Comparison of ENCODE assay signal across 9 cellular contexts in genomic region chr17:74742153-74742515, GRCh38. TPM values are rescaled to one million over a fixed set of nuclear protein-coding genes. Genes with fewer than 3 reads are reported as not detected.
DNase-seq lines count a peak whose midpoint lies in the region; ATAC-seq, FAIRE-seq and TF ChIP-seq lines count a peak whose summit lies in the region.
"Had no signal": no experiment of that assay in that cellular context is flagged by ENCODE, and none has a peak within 500 bp of the region (broad histone marks: within the 10 kb centered on the region; RNA-seq: fewer than 3 reads in every experiment).

No MANE protein-coding gene starts in this region.

- peaks cover 0 to 3% (median 0%) of the 10 kb centered on the region in 4 donors for H3K27me3 ChIP-seq in pancreas

- ATAC-seq in HG02798 (IDR thresholded peaks at IDR 0.05; ENCODE audit: poor library complexity, unreplicated experiment) (peak; percentile 35), naive B cell (ENCODE audit: low read depth in 2 of 2) (peak; percentile 32 to 34), pancreas (no peak), GM18519 (IDR thresholded peaks at IDR 0.05; ENCODE audit: low FRiP score, unreplicated experiment) (no peak)

- no peaks in the 10 kb centered on the region for H3K9me3 Mint-ChIP-seq in naive B cell

- peaks cover 0 to 12% (median 0%) of the 10 kb centered on the region in 3 donors for H3K4me1 ChIP-seq in pancreas

- H3K4me1 Mint-ChIP-seq in naive B cell, result peaks cover 63 to 81% (median 80%) of the 10 kb centered on the region in 3 donors

- WGBS in pancreas, 2 donors, result 40 to 52% methylated on average over 4 of the region's 4 CpGs

- H3K4me3 ChIP-seq in pancreas, result no peak overlapping the region

- no peaks in the 10 kb centered on the region for H3K9me3 ChIP-seq in pancreas

- peak overlapping the region; percentile 60 to 88 (median 68) for H3K4me3 Mint-ChIP-seq in naive B cell

- TF ChIP-seq CTCF in GM10248 (IDR thresholded peaks at IDR 0.05; ENCODE audit: control extremely low read depth, extremely low read depth, low read depth, missing control alignments) (no peak), pancreas (IDR thresholded peaks at IDR 0.05) (no peak)

- H3K27me3 Mint-ChIP-seq in naive B cell, result no peaks in the 10 kb centered on the region

- no peaks in the 10 kb centered on the region for H3K36me3 Mint-ChIP-seq in naive B cell

- no peak overlapping the region for H3K27ac ChIP-seq in pancreas

- no peaks in the 10 kb centered on the region for H3K36me3 ChIP-seq in pancreas

- CTCF ChIA-PET in GM10248 (lab: Yijun Ruan, JAX), result interaction anchor here (0.9 to 2.8 kb wide), 9 partner anchors 14 to 374 kb away, joined by 3 to 18 read pairs (median 4); no protein-coding TSS in a partner anchor

- FAIRE-seq in pancreas (lab: Jason Lieb, UNC), result no peak

- POLR2A ChIA-PET in GM10248 (lab: Yijun Ruan, JAX), result no interaction called here

- DNase-seq in GM10248 (ENCODE audit: extremely low spot score) (peak; percentile 62), T1000 (lab: John Stamatoyannopoulos, UW) (peak; percentile 92), naive B cell (peak; percentile 51), pancreas (no peak), ecto neural progenitor cell (ENCODE audit: low spot score) (no peak), COR-L47 (lab: John Stamatoyannopoulos, UW) (no peak)

- H3K27ac Mint-ChIP-seq in naive B cell, result peak overlapping the region; percentile 64 to 96 (median 76)

- intact Hi-C loops in pancreas (cut with DNase I), result loop anchor here in 2 of 3 donors (5.0 to 10.0 kb wide), 2 partner anchors 123 to 125 kb away; no protein-coding TSS in a partner anchor

RNA-seq across cellular contexts. Expression of gene RAB37, which starts 5.1 kb away (rescaled TPM):
- polyA plus RNA-seq in naive B cell (ENCODE audit: low read depth in 6 of 6), result 10 to 100 TPM; 49.2 to 85.5 (median 56.4) TPM
- 1 to 10 TPM in 3 of 6 donors, under 1 TPM in 3; 0.79 to 1.8 (median 1.2) TPM for total RNA-seq in pancreas
- polyA plus RNA-seq in pancreas, result 1 to 10 TPM; 1.3 to 3.1 TPM
- polyA plus RNA-seq: neural cell had no signal

RNA-seq across cellular contexts. Expression of gene NHERF1, which starts 6.3 kb away (rescaled TPM):
- polyA plus RNA-seq in naive B cell (ENCODE audit: low read depth in 6 of 6) (100 to 1,000 TPM in 3 of 6 donors, 10 to 100 TPM in 3; 66.4 to 122 (median 95.9) TPM), pancreas (10 to 100 TPM; 48.9 to 91.9 TPM)
- total RNA-seq in pancreas, result 10 to 100 TPM; 40.1 to 78.5 (median 55.9) TPM

RNA-seq across cellular contexts. Expression of gene CD300LF, which starts 29.4 kb away (rescaled TPM):
- polyA plus RNA-seq in naive B cell (ENCODE audit: low read depth in 6 of 6) (1 to 10 TPM in 2 of 6 donors, under 1 TPM in 4; 0.22 to 3.2 (median 0.43) TPM), pancreas (under 1 TPM; 0.28 to 0.42 TPM)
- total RNA-seq in pancreas, result 1 to 10 TPM in 1 of 6 donors, under 1 TPM in 5; 0.19 to 4.7 (median 0.26) TPM
- polyA plus RNA-seq: neural cell had no signal

RNA-seq across cellular contexts. Expression of gene NAT9, which starts 34.0 kb away (rescaled TPM):
- polyA plus RNA-seq in naive B cell (ENCODE audit: low read depth in 6 of 6), result 10 to 100 TPM in 5 of 6 donors, 1 to 10 TPM in 1; 9.6 to 29.0 (median 15.6) TPM
- 10 to 100 TPM; 14.4 to 27.6 (median 22.4) TPM for total RNA-seq in pancreas
- 10 to 100 TPM; 38.3 to 38.5 TPM for polyA plus RNA-seq in pancreas

Comparison
In these comparisons a context has a peak if more than half of its experiments do, and no peak if none do; other contexts are left out.
1. DNase-seq: peak in GM10248 (single experiment), T1000 (single experiment) and naive B cell (single experiment); none in pancreas (0 of 6), ecto neural progenitor cell (single experiment) and COR-L47 (single experiment).
2. ATAC-seq: peak in HG02798 (single experiment) and naive B cell (2 of 2); none in pancreas (0 of 4) and GM18519 (single experiment).
3. RNA of gene RAB37, which starts 5.1 kb away (polyA plus RNA-seq): 49.2 to 85.5 TPM in naive B cell; 1.3 to 3.1 TPM in pancreas; every median in the first group is over 10 times any median in the second.